26 cellular contexts compared by ENCODE assay signal in the genomic region with DNA sequence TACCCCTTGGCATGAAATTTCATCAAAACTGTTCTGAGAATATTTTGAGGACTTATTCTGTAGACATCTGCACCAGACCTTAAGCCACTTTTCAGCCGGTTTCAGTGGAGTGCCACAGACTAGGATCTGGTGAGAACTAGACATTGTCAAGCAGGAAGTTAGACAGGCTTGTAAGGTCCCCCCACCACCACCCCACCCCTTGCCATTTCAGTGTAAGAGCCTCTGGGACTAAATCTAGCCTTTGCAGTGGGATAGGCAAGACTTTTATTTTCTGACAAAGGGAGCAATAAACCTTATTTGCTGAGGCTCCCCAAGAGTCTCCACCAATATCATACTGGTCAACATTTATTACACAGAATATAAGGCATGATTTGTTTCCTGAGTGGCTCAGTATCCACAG.
A peak's percentile ranks its signal among the peaks of the same experiment; 100 is the strongest.
DNase-seq lines count a peak whose midpoint lies in the region; ATAC-seq and TF ChIP-seq lines count a peak whose summit lies in the region.
"Had no signal": no experiment of that assay in that cellular context is flagged by ENCODE, and none has a peak within 500 bp of the region (broad histone marks: within the 10 kb centered on the region; RNA-seq: fewer than 3 reads in every experiment).

No MANE protein-coding gene starts in this region.

- H3K4me3 Mint-ChIP-seq in activated naive CD8-positive, alpha-beta T cell treated with anti-CD3 and anti-CD28 coated beads, Interleukin-2, amount 10 ng/mL, durations not matched to agents 7 days and 5 days: no peak overlapping the region
- H3K4me3 Mint-ChIP-seq in activated naive CD8-positive, alpha-beta T cell treated with anti-CD3 and anti-CD28 coated beads for 36 hours: no peak overlapping the region
- no peak overlapping the region for H3K4me3 Mint-ChIP-seq in activated naive CD8-positive, alpha-beta T cell treated with anti-CD3 and anti-CD28 coated beads, Interleukin-2, amount 50 U/mL, for 24 hours
- no peak overlapping the region for H3K4me3 Mint-ChIP-seq in nephron progenitor cell
- H3K4me3 Mint-ChIP-seq: activated CD4-positive, alpha-beta T cell treated with anti-CD3 and anti-CD28 coated beads, Interleukin-2, amount 10 ng/mL, durations not matched to agents 24 days and 14 days; activated T-cell treated with anti-CD3 and anti-CD28 coated beads, Interleukin-2, amount 50 U/mL, for 24 hours; CD14-positive monocyte; endodermal cell; neural progenitor cell had no signal

- H3K9ac ChIP-seq in MM.1S (ENCODE audit: low read length): no peak overlapping the region
- H3K9ac ChIP-seq: neural progenitor cell, parathyroid adenoma had no signal

- no peaks in the 10 kb centered on the region for H4K20me1 ChIP-seq in MM.1S (ENCODE audit: insufficient read depth, low read length)

- no peaks in the 10 kb centered on the region for H3K9me3 ChIP-seq in MM.1S (replicated peaks; ENCODE audit: insufficient read depth, low read length)
- H3K9me3 ChIP-seq: left lung, SJSA1, testis had no signal

- H3K4me1 ChIP-seq in MM.1S (ENCODE audit: low read length): peaks cover 20% of the 10 kb centered on the region
- H3K4me1 ChIP-seq: left lung, neural progenitor cell, parathyroid adenoma, SJSA1 had no signal

- no peaks in the 10 kb centered on the region for H3K27me3 ChIP-seq in MM.1S (replicated peaks; ENCODE audit: insufficient read depth, low read length)
- H3K27me3 ChIP-seq: left lung, neural progenitor cell, SJSA1, testis had no signal

- H2AFZ ChIP-seq in MM.1S (ENCODE audit: low read length): peak overlapping the region; percentile 8
- H2AFZ ChIP-seq: neural progenitor cell, parathyroid adenoma had no signal

- H3K79me2 ChIP-seq in MM.1S (ENCODE audit: low read length): no peaks in the 10 kb centered on the region
- H3K79me2 ChIP-seq: parathyroid adenoma had no signal

- peak; percentile 50 for ATAC-seq in activated naive CD8-positive, alpha-beta T cell treated with anti-CD3 and anti-CD28 coated beads, Interleukin-2, amount 10 ng/mL, durations not matched to agents 7 days and 5 days (ENCODE audit: low read depth)
- ATAC-seq in activated naive CD8-positive, alpha-beta T cell treated with anti-CD3 and anti-CD28 coated beads, Interleukin-2, amount 50 U/mL, for 24 hours: peak; percentile 36
- ATAC-seq in GM21447 (IDR thresholded peaks at IDR 0.05; ENCODE audit: unreplicated experiment) (no peak), HG03280 (IDR thresholded peaks at IDR 0.05; ENCODE audit: unreplicated experiment) (no peak)
- ATAC-seq: left lung had no signal

- no peak for DNase-seq in activated naive CD8-positive, alpha-beta T cell treated with anti-CD3 and anti-CD28 coated beads, Interleukin-2, amount 10 ng/mL, durations not matched to agents 7 days and 5 days
- DNase-seq in activated naive CD8-positive, alpha-beta T cell treated with anti-CD3 and anti-CD28 coated beads for 36 hours: no peak
- peak; percentile 83 for DNase-seq in MM.1S
- no peak for DNase-seq in activated naive CD8-positive, alpha-beta T cell treated with anti-CD3 and anti-CD28 coated beads, Interleukin-2, amount 50 U/mL, for 24 hours
- no peak for DNase-seq in nephron progenitor cell
- no peak for DNase-seq in NCI-H2029 (lab: John Stamatoyannopoulos, UW)
- DNase-seq: activated CD4-positive, alpha-beta T cell treated with anti-CD3 and anti-CD28 coated beads, Interleukin-2, amount 10 ng/mL, durations not matched to agents 24 days and 14 days; activated gamma-delta T cell; activated T-cell treated with anti-CD3 and anti-CD28 coated beads, Interleukin-2, amount 50 U/mL, for 24 hours; endodermal cell; left lung; mesenchymal stem cell; NCI-H2081 treated with DMSO at 0.1 percent for 48 hours; NCI-H2227 treated with DMSO at 0.1 percent for 48 hours; small intestine; stimulated activated naive CD4-positive, alpha-beta T cell; T1000; testis; WERI-Rb-1 had no signal

- H3K27me3 Mint-ChIP-seq in activated naive CD8-positive, alpha-beta T cell treated with anti-CD3 and anti-CD28 coated beads, Interleukin-2, amount 10 ng/mL, durations not matched to agents 7 days and 5 days: no peaks in the 10 kb centered on the region
- no peaks in the 10 kb centered on the region for H3K27me3 Mint-ChIP-seq in activated naive CD8-positive, alpha-beta T cell treated with anti-CD3 and anti-CD28 coated beads for 36 hours
- H3K27me3 Mint-ChIP-seq in activated naive CD8-positive, alpha-beta T cell treated with anti-CD3 and anti-CD28 coated beads, Interleukin-2, amount 50 U/mL, for 24 hours: peaks cover 3% of the 10 kb centered on the region
- H3K27me3 Mint-ChIP-seq in nephron progenitor cell (ENCODE audit: low read depth, poor library complexity): peaks cover 3% of the 10 kb centered on the region
- H3K27me3 Mint-ChIP-seq: activated T-cell treated with anti-CD3 and anti-CD28 coated beads, Interleukin-2, amount 50 U/mL, for 24 hours had no signal

- POLR2A ChIA-PET in activated naive CD8-positive, alpha-beta T cell treated with anti-CD3 and anti-CD28 coated beads, Interleukin-2, amount 10 ng/mL, durations not matched to agents 7 days and 5 days (lab: Charles Lee): no interaction called here

- TF ChIP-seq CTCF in MM.1S (IDR thresholded peaks at IDR 0.05; ENCODE audit: low read length) (no peak), nephron progenitor cell (IDR thresholded peaks at IDR 0.05) (no peak)

- peak overlapping the region; percentile 48 for H3K4me2 ChIP-seq in MM.1S (ENCODE audit: low read depth, low read length)
- H3K4me2 ChIP-seq: neural progenitor cell had no signal

- 0 out of 2 replicates have a peak, but pooled peaks cover 3% of the 10 kb centered on the region for H3F3A ChIP-seq in MM.1S (ENCODE audit: insufficient read depth, low read length)

- no peak overlapping the region for H3K27ac Mint-ChIP-seq in activated naive CD8-positive, alpha-beta T cell treated with anti-CD3 and anti-CD28 coated beads, Interleukin-2, amount 10 ng/mL, durations not matched to agents 7 days and 5 days
- H3K27ac Mint-ChIP-seq in activated naive CD8-positive, alpha-beta T cell treated with anti-CD3 and anti-CD28 coated beads for 36 hours: no peak overlapping the region
- no peak overlapping the region for H3K27ac Mint-ChIP-seq in activated naive CD8-positive, alpha-beta T cell treated with anti-CD3 and anti-CD28 coated beads, Interleukin-2, amount 50 U/mL, for 24 hours
- H3K27ac Mint-ChIP-seq in nephron progenitor cell: no peak overlapping the region
- H3K27ac Mint-ChIP-seq: activated CD4-positive, alpha-beta T cell treated with anti-CD3 and anti-CD28 coated beads, Interleukin-2, amount 10 ng/mL, durations not matched to agents 24 days and 14 days; activated T-cell treated with anti-CD3 and anti-CD28 coated beads, Interleukin-2, amount 50 U/mL, for 24 hours; CD14-positive monocyte; endodermal cell; neural progenitor cell had no signal

- H3K36me3 Mint-ChIP-seq in activated naive CD8-positive, alpha-beta T cell treated with anti-CD3 and anti-CD28 coated beads, Interleukin-2, amount 10 ng/mL, durations not matched to agents 7 days and 5 days: no peaks in the 10 kb centered on the region
- no peaks in the 10 kb centered on the region for H3K36me3 Mint-ChIP-seq in activated naive CD8-positive, alpha-beta T cell treated with anti-CD3 and anti-CD28 coated beads for 36 hours
- no peaks in the 10 kb centered on the region for H3K36me3 Mint-ChIP-seq in activated naive CD8-positive, alpha-beta T cell treated with anti-CD3 and anti-CD28 coated beads, Interleukin-2, amount 50 U/mL, for 24 hours (ENCODE audit: low read depth)
- H3K36me3 Mint-ChIP-seq in nephron progenitor cell (ENCODE audit: low read depth): no peaks in the 10 kb centered on the region
- H3K36me3 Mint-ChIP-seq: CD14-positive monocyte, neural progenitor cell had no signal

- H3K4me3 ChIP-seq in MM.1S (ENCODE audit: low read length): peak overlapping the region; percentile 23
- H3K4me3 ChIP-seq: left lung, neural progenitor cell, SJSA1, testis had no signal

- peaks cover 2% of the 10 kb centered on the region for H3K4me1 Mint-ChIP-seq in activated naive CD8-positive, alpha-beta T cell treated with anti-CD3 and anti-CD28 coated beads, Interleukin-2, amount 10 ng/mL, durations not matched to agents 7 days and 5 days
- peaks cover 8% of the 10 kb centered on the region for H3K4me1 Mint-ChIP-seq in activated naive CD8-positive, alpha-beta T cell treated with anti-CD3 and anti-CD28 coated beads for 36 hours
- peaks cover 2% of the 10 kb centered on the region for H3K4me1 Mint-ChIP-seq in activated naive CD8-positive, alpha-beta T cell treated with anti-CD3 and anti-CD28 coated beads, Interleukin-2, amount 50 U/mL, for 24 hours
- peaks cover 8% of the 10 kb centered on the region for H3K4me1 Mint-ChIP-seq in nephron progenitor cell
- H3K4me1 Mint-ChIP-seq: activated CD4-positive, alpha-beta T cell treated with anti-CD3 and anti-CD28 coated beads, Interleukin-2, amount 10 ng/mL, durations not matched to agents 24 days and 14 days; neural progenitor cell had no signal

- no peaks in the 10 kb centered on the region for H3K9me2 ChIP-seq in MM.1S (replicated peaks; ENCODE audit: insufficient read depth, low read length)

- H3K27ac ChIP-seq in MM.1S (ENCODE audit: low read length): peak overlapping the region; percentile 16; the same call in 1 of the 2 replicates
- H3K27ac ChIP-seq: left lung, neural progenitor cell, parathyroid adenoma, RWPE1, SJSA1, testis, WERI-Rb-1 had no signal

- H3K36me3 ChIP-seq in MM.1S (replicated peaks; ENCODE audit: insufficient read depth, low read length): no peaks in the 10 kb centered on the region
- H3K36me3 ChIP-seq: left lung, neural progenitor cell, SJSA1, WERI-Rb-1 had no signal

- no peaks in the 10 kb centered on the region for H3K9me3 Mint-ChIP-seq in activated naive CD8-positive, alpha-beta T cell treated with anti-CD3 and anti-CD28 coated beads, Interleukin-2, amount 10 ng/mL, durations not matched to agents 7 days and 5 days
- no peaks in the 10 kb centered on the region for H3K9me3 Mint-ChIP-seq in activated naive CD8-positive, alpha-beta T cell treated with anti-CD3 and anti-CD28 coated beads for 36 hours
- no peaks in the 10 kb centered on the region for H3K9me3 Mint-ChIP-seq in activated naive CD8-positive, alpha-beta T cell treated with anti-CD3 and anti-CD28 coated beads, Interleukin-2, amount 50 U/mL, for 24 hours
- no peaks in the 10 kb centered on the region for H3K9me3 Mint-ChIP-seq in nephron progenitor cell
- H3K9me3 Mint-ChIP-seq: activated CD4-positive, alpha-beta T cell treated with anti-CD3 and anti-CD28 coated beads, Interleukin-2, amount 10 ng/mL, durations not matched to agents 24 days and 14 days; activated T-cell treated with anti-CD3 and anti-CD28 coated beads, Interleukin-2, amount 50 U/mL, for 24 hours; CD14-positive monocyte; endodermal cell; neural progenitor cell had no signal

Comparison
In these comparisons a context has a peak if more than half of its experiments do, and no peak if none do; other contexts are left out.
1. ATAC-seq: peak in activated naive CD8-positive, alpha-beta T cell treated with anti-CD3 and anti-CD28 coated beads, Interleukin-2, amount 10 ng/mL, durations not matched to agents 7 days and 5 days (single experiment) and activated naive CD8-positive, alpha-beta T cell treated with anti-CD3 and anti-CD28 coated beads, Interleukin-2, amount 50 U/mL, for 24 hours (single experiment); none in GM21447 (single experiment) and HG03280 (single experiment).